8 cellular contexts compared by ENCODE assay signal in genomic region chr19:49766938-49767315, GRCh38. TPM values are rescaled to one million over a fixed set of nuclear protein-coding genes. Genes with fewer than 3 reads are reported as not detected.
DNase-seq lines count a peak whose midpoint lies in the region; ATAC-seq and TF ChIP-seq lines count a peak whose summit lies in the region.

Gene AP2A1, plus strand, starts transcription at chr19:49767001. Its CDS starts 133 bp downstream, at chr19:49767134.

- H3K4me2 ChIP-seq in mesenchymal stem cell (ENCODE audit: low read length, poor library complexity, severe bottlenecking) = peak within 1 kb of the TSS; percentile 87

- H3K14ac ChIP-seq in mesenchymal stem cell (ENCODE audit: low read length in 2 of 2) = peak within 1 kb of the TSS; percentile 76 to 98

- intact Hi-C loops in CD4-positive, alpha-beta memory T cell (cut with micrococcal nuclease) = loop anchor here (1.0 to 5.0 kb wide), 10 partner anchors 42 to 1322 kb away; partner anchors contain the start of genes AKT1S1, FUZ, GRWD1 and PNKP

- H2BK12ac ChIP-seq in mesenchymal stem cell (ENCODE audit: low read length in 2 of 2) = peak within 1 kb of the TSS in 1 of 2 experiments; percentile 65

- H3K79me1 ChIP-seq in mesenchymal stem cell (replicated peaks; ENCODE audit: low read length, poor library complexity, severe bottlenecking) = peaks cover 9% of the 10 kb centered on the region

- peak within 1 kb of the TSS; percentile 88 for H4K91ac ChIP-seq in mesenchymal stem cell (ENCODE audit: low read length)

- peak within 1 kb of the TSS; percentile 35 to 93 for H3K4ac ChIP-seq in mesenchymal stem cell (ENCODE audit: low read depth in 1 of 2, low read length in 2 of 2)

- no peak for DNase-seq in CD4-positive, alpha-beta memory T cell
- DNase-seq in KG1 (lab: John Stamatoyannopoulos, UW) = peak; percentile 67
- peak; percentile 94 for DNase-seq in chondrocyte (ENCODE audit: low spot score)
- no peak for DNase-seq in mesenchymal stem cell
- no peak for DNase-seq in ureter (ENCODE audit: low spot score)
- DNase-seq in stimulated activated CD4-positive, alpha-beta T cell treated with anti-CD3 and anti-CD28 coated beads, Interleukin-4, amount 100 ng/mL, for 4 hours = no peak

- no peak for TF ChIP-seq CTCF in chondrocyte (IDR thresholded peaks at IDR 0.05)

- peaks cover 36% of the 10 kb centered on the region for H3K4me1 ChIP-seq in CD4-positive, alpha-beta memory T cell (ENCODE audit: insufficient read depth, low read length)
- peaks cover 16% of the 10 kb centered on the region for H3K4me1 ChIP-seq in mesenchymal stem cell (ENCODE audit: control insufficient read depth, insufficient read depth, low read depth, low read length)

- H3K4me3 Mint-ChIP-seq in CD4-positive, alpha-beta memory T cell = peak within 1 kb of the TSS; percentile 92 to 99 (median 94)
- H3K4me3 Mint-ChIP-seq in chondrocyte (ENCODE audit: unreplicated experiment) = peak within 1 kb of the TSS; percentile 97

- H3K9ac ChIP-seq in mesenchymal stem cell (ENCODE audit: low read length) = peak within 1 kb of the TSS; percentile 97

- H3K4me1 Mint-ChIP-seq in CD4-positive, alpha-beta memory T cell = peaks cover 33 to 48% (median 37%) of the 10 kb centered on the region in 4 donors
- peaks cover 43% of the 10 kb centered on the region for H3K4me1 Mint-ChIP-seq in chondrocyte (ENCODE audit: low read depth)

- peak within 1 kb of the TSS; percentile 89 to 92 for H3K18ac ChIP-seq in mesenchymal stem cell (ENCODE audit: low read depth in 1 of 2, low read length in 2 of 2)

- peak within 1 kb of the TSS; percentile 85 to 97 (median 96) for H3K27ac Mint-ChIP-seq in CD4-positive, alpha-beta memory T cell
- H3K27ac Mint-ChIP-seq in chondrocyte (ENCODE audit: unreplicated experiment) = peak within 1 kb of the TSS; percentile 99

- WGBS in mesenchymal stem cell = under 1% methylated on average over 35 of the region's 39 CpGs

- H2BK120ac ChIP-seq in mesenchymal stem cell (ENCODE audit: low read depth, low read length) = peak within 1 kb of the TSS; percentile 93

- H3K27me3 Mint-ChIP-seq in CD4-positive, alpha-beta memory T cell = no peaks in the 10 kb centered on the region
- H3K27me3 Mint-ChIP-seq in chondrocyte (ENCODE audit: low read depth) = no peaks in the 10 kb centered on the region

- no peak within 1 kb of the TSS for H3K23ac ChIP-seq in mesenchymal stem cell (ENCODE audit: low read length in 2 of 2)

- H3K9me3 Mint-ChIP-seq in CD4-positive, alpha-beta memory T cell = no peaks in the 10 kb centered on the region
- H3K9me3 Mint-ChIP-seq in chondrocyte (ENCODE audit: low read depth) = no peaks in the 10 kb centered on the region

- H2BK5ac ChIP-seq in mesenchymal stem cell (ENCODE audit: low read depth, low read length, poor library complexity, severe bottlenecking) = peak within 1 kb of the TSS; percentile 89

- peak within 1 kb of the TSS; percentile 97 for H2AK5ac ChIP-seq in mesenchymal stem cell (ENCODE audit: low read length, severe bottlenecking)

- H2BK15ac ChIP-seq in mesenchymal stem cell (ENCODE audit: low read depth, poor library complexity, severe bottlenecking) = peak within 1 kb of the TSS; percentile 86

- peak within 1 kb of the TSS; percentile 80 for H3K27ac ChIP-seq in CD4-positive, alpha-beta memory T cell (ENCODE audit: low read depth, low read length)
- peak within 1 kb of the TSS; percentile 99 for H3K27ac ChIP-seq in mesenchymal stem cell (ENCODE audit: low read length, poor library complexity, severe bottlenecking)

- CTCF ChIA-PET in CD4-positive, alpha-beta memory T cell (lab: Charles Lee; ENCODE audit: partially characterized antibody) = interaction anchor here (1.0 to 2.1 kb wide), 3 partner anchors 49 to 95 kb away, joined by 3 to 8 read pairs (median 3); no protein-coding TSS in a partner anchor

- POLR2A ChIA-PET in CD4-positive, alpha-beta memory T cell (lab: Charles Lee; ENCODE audit: partially characterized antibody) = interaction anchor here (0.7 to 3.5 kb wide), 16 partner anchors 43 to 1796 kb away, joined by 3 to 24 read pairs (median 4); partner anchors contain the start of genes AKT1S1, ATF5, FUZ and MED25

- H2AFZ ChIP-seq in mesenchymal stem cell (ENCODE audit: low read depth, low read length) = peak within 1 kb of the TSS; percentile 87

- H3K4me3 ChIP-seq in CD4-positive, alpha-beta memory T cell (ENCODE audit: low read length in 2 of 2) = peak within 1 kb of the TSS; percentile 79 to 88
- H3K4me3 ChIP-seq in mesenchymal stem cell (ENCODE audit: insufficient read depth in 1 of 2, low read depth in 1 of 2, low read length in 2 of 2) = peak within 1 kb of the TSS; percentile 91 to 99

- H3K36me3 Mint-ChIP-seq in CD4-positive, alpha-beta memory T cell = peaks cover 11 to 18% of the 10 kb centered on the region in 2 donors
- peaks cover 2% of the 10 kb centered on the region for H3K36me3 Mint-ChIP-seq in chondrocyte (ENCODE audit: low read depth)

- H3K27me3 ChIP-seq in CD4-positive, alpha-beta memory T cell (ENCODE audit: insufficient read depth, low read length) = no peaks in the 10 kb centered on the region
- no peaks in the 10 kb centered on the region for H3K27me3 ChIP-seq in mesenchymal stem cell (ENCODE audit: control insufficient read depth in 1 of 2, insufficient read depth in 1 of 2, low read length in 2 of 2)

- H4K8ac ChIP-seq in mesenchymal stem cell (ENCODE audit: low read length) = peak within 1 kb of the TSS; percentile 85

- H3K36me3 ChIP-seq in CD4-positive, alpha-beta memory T cell (ENCODE audit: insufficient read depth, low read length) = no peaks in the 10 kb centered on the region
- peaks cover 10 to 20% of the 10 kb centered on the region in 2 experiments for H3K36me3 ChIP-seq in mesenchymal stem cell (ENCODE audit: control insufficient read depth in 1 of 2, insufficient read depth in 2 of 2, low read depth in 1 of 2, low read length in 2 of 2)

- no peak for ATAC-seq in GM21447 (IDR thresholded peaks at IDR 0.05; ENCODE audit: unreplicated experiment)
- ATAC-seq in HG03520 (IDR thresholded peaks at IDR 0.05; ENCODE audit: unreplicated experiment) = no peak

- no peaks in the 10 kb centered on the region for H3K9me3 ChIP-seq in CD4-positive, alpha-beta memory T cell (ENCODE audit: control insufficient read depth in 1 of 2, low read length in 2 of 2)
- no peaks in the 10 kb centered on the region for H3K9me3 ChIP-seq in mesenchymal stem cell (ENCODE audit: control insufficient read depth, low read length)

RNA-seq across cellular contexts. Expression of gene AP2A1, which starts in this region (rescaled TPM):
- total RNA-seq in CD4-positive, alpha-beta memory T cell = 10 to 100 TPM; 55.5 to 56.2 TPM
- polyA plus RNA-seq in CD4-positive, alpha-beta memory T cell = 1 to 10 TPM; 2.6 to 9.5 TPM
- total RNA-seq in chondrocyte (144 to 149 TPM (median 146 TPM) in 3 replicates), ureter (66.6 TPM)
- 89.2 TPM for polyA plus RNA-seq in mesenchymal stem cell (2013, experiment 1 of 2)
- polyA plus RNA-seq in mesenchymal stem cell (2013, experiment 2 of 2) = 87.9 TPM

Comparison
In these comparisons a context has a peak if more than half of its experiments do, and no peak if none do; other contexts are left out.
1. DNase-seq: peak in KG1 (single experiment) and chondrocyte (single experiment); none in CD4-positive, alpha-beta memory T cell (0 of 5), mesenchymal stem cell (single experiment), ureter (single experiment) and stimulated activated CD4-positive, alpha-beta T cell treated with anti-CD3 and anti-CD28 coated beads, Interleukin-4, amount 100 ng/mL, for 4 hours (0 of 2).